In the genomic region with DNA sequence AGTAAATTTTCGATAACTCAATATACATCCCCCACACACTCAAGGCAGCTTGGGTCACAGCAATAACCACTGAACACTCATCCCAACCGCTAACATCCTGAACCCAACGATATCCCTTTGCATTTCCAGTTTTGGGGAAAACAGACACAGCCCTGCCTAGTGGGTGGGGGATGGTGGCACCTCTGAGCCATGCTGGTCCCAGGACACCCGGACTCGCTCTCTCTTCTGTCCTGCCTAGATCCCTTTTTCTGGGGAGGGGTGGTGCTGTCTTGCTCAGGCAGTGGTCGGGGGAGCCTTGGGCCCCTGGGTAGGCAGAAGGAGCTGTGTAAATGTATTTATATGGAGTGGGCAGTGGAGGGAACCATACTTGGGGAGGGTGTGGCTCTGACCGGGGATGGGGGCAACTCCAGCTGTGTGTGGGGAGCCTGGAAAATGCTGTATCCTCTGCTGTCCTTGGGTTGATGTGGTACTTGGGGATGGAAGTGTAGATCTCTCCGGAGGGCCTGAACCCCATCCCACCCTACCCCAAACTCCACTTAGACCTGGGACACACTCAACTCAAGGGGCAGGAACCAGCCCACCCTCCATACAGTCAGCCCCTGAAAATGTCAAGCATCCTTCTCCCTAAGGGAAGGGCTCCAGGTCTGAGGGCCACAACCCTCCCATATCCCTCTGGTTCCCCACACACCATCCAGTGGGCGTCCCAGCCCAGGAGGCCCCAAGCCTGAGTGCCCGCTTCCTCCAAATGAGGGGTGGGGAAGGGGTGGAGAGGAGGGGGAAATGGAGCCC, we compare ENCODE assay signal across 1 cellular context.
TF ChIP-seq lines count a peak whose summit lies in the region.

No MANE protein-coding gene starts in this region.

TF ChIP-seq in A549, 52 proteins besides CTCF, POLR2A, EP300 and RAD21 (continued from another document):
- TF ChIP-seq, protein P1, sequence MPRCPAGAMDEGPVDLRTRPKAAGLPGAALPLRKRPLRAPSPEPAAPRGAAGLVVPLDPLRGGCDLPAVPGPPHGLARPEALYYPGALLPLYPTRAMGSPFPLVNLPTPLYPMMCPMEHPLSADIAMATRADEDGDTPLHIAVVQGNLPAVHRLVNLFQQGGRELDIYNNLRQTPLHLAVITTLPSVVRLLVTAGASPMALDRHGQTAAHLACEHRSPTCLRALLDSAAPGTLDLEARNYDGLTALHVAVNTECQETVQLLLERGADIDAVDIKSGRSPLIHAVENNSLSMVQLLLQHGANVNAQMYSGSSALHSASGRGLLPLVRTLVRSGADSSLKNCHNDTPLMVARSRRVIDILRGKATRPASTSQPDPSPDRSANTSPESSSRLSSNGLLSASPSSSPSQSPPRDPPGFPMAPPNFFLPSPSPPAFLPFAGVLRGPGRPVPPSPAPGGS (IDR thresholded peaks at IDR 0.05): no peak
- TF ChIP-seq, protein P2, sequence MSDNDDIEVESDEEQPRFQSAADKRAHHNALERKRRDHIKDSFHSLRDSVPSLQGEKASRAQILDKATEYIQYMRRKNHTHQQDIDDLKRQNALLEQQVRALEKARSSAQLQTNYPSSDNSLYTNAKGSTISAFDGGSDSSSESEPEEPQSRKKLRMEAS (IDR thresholded peaks at IDR 0.05): no peak
- TF ChIP-seq EHMT2 (IDR thresholded peaks at IDR 0.05; ENCODE audit: low read depth): no peak
